1 cellular context compared by ENCODE assay signal in genomic region chr7:141014523-141015395, GRCh38.
A peak's percentile ranks its signal among the peaks of the same experiment; 100 is the strongest.
TF ChIP-seq lines count a peak whose summit lies in the region.

Gene MRPS33, minus strand, starts transcription at chr7:141014952. Its CDS starts 4,319 bp downstream, at chr7:141010633.

TF ChIP-seq in HepG2, 621 proteins besides CTCF, POLR2A, EP300 and RAD21 (continued from another document and continues in another):
- TF ChIP-seq ZNF784 (CRISPR knock-in tag; IDR thresholded peaks at IDR 0.05; ENCODE audit: borderline replicate concordance): peak; percentile 65; the same call in 1 of the 2 replicates
- no peak; the same call in 1 of the 2 replicates for TF ChIP-seq FOXC1 (CRISPR knock-in tag; IDR thresholded peaks at IDR 0.05; ENCODE audit: borderline replicate concordance)
- no peak for TF ChIP-seq RARG (CRISPR knock-in tag; IDR thresholded peaks at IDR 0.05; ENCODE audit: low read depth)
- peak; percentile 85; the same call in 1 of the 2 replicates for TF ChIP-seq ZNF558 (CRISPR knock-in tag; IDR thresholded peaks at IDR 0.05; ENCODE audit: borderline replicate concordance)
- TF ChIP-seq ZNF777 (CRISPR knock-in tag; IDR thresholded peaks at IDR 0.05): peak; percentile 58; the same call in 1 of the 2 replicates
- no peak for TF ChIP-seq ZNF121 (CRISPR knock-in tag; IDR thresholded peaks at IDR 0.05)
- TF ChIP-seq ZBTB1 (CRISPR knock-in tag; IDR thresholded peaks at IDR 0.05; ENCODE audit: borderline replicate concordance): no peak
- TF ChIP-seq ZNF589 (CRISPR knock-in tag; conservative IDR thresholded peaks at IDR 0.05): no peak
- peak; percentile 85; the same call in 1 of the 2 replicates for TF ChIP-seq KDM4B (CRISPR knock-in tag; IDR thresholded peaks at IDR 0.05)
- TF ChIP-seq ZNF646 (CRISPR knock-in tag; IDR thresholded peaks at IDR 0.05): no peak
- no peak for TF ChIP-seq ZNF672 (CRISPR knock-in tag; IDR thresholded peaks at IDR 0.05)
- TF ChIP-seq RFX5 (IDR thresholded peaks at IDR 0.05; ENCODE audit: low read depth, low read length): 0 out of 2 replicates have a peak, but pooled peaks have one; percentile 53
- TF ChIP-seq ARID5B (CRISPR knock-in tag; IDR thresholded peaks at IDR 0.05): peak; percentile 67
- TF ChIP-seq HNRNPK (IDR thresholded peaks at IDR 0.05; ENCODE audit: low read depth, low read length, poor library complexity, severe bottlenecking): peak; percentile 63
- peak; percentile 86; the same call in 1 of the 2 replicates for TF ChIP-seq SMAD1 (CRISPR knock-in tag; IDR thresholded peaks at IDR 0.05; ENCODE audit: borderline replicate concordance, low read depth)
- 0 out of 2 replicates have a peak, but pooled peaks have one; percentile 30 for TF ChIP-seq ZNF414 (CRISPR knock-in tag; IDR thresholded peaks at IDR 0.05)
- peak; percentile 91 for TF ChIP-seq ZFX (CRISPR knock-in tag; IDR thresholded peaks at IDR 0.05; ENCODE audit: low read depth)
- peak; percentile 95 for TF ChIP-seq SPEN (CRISPR knock-in tag; IDR thresholded peaks at IDR 0.05; ENCODE audit: low read depth)
- TF ChIP-seq ZNF513 (CRISPR knock-in tag; conservative IDR thresholded peaks at IDR 0.05): 0 out of 2 replicates have a peak, but pooled peaks have one; percentile 56
- TF ChIP-seq ZNF503 (CRISPR knock-in tag; IDR thresholded peaks at IDR 0.05): peak; percentile 63; the same call in 1 of the 2 replicates
- 0 out of 2 replicates have a peak, but pooled peaks have one; percentile 48 for TF ChIP-seq ARID3A (IDR thresholded peaks at IDR 0.05; ENCODE audit: low read depth, low read length)
- TF ChIP-seq TMF1 (CRISPR knock-in tag; IDR thresholded peaks at IDR 0.05; ENCODE audit: low read depth): peak; percentile 65; the same call in 1 of the 2 replicates
- TF ChIP-seq KDM3A (CRISPR knock-in tag; IDR thresholded peaks at IDR 0.05; ENCODE audit: low read depth): peak; percentile 86
- no peak for TF ChIP-seq ATF7 (IDR thresholded peaks at IDR 0.05)
- 0 out of 2 replicates have a peak, but pooled peaks have one; percentile 23 for TF ChIP-seq ATF7 (CRISPR knock-in tag; IDR thresholded peaks at IDR 0.05)
- no peak for TF ChIP-seq PRPF4 (IDR thresholded peaks at IDR 0.05; ENCODE audit: low read depth, low read length, poor library complexity, severe bottlenecking)
- TF ChIP-seq GATAD1 (CRISPR knock-in tag; IDR thresholded peaks at IDR 0.05): peak; percentile 94
- 0 out of 2 replicates have a peak, but pooled peaks have one; percentile 36 for TF ChIP-seq MAZ (IDR thresholded peaks at IDR 0.05; ENCODE audit: borderline replicate concordance, low read depth, low read length)
- TF ChIP-seq MAZ (CRISPR knock-in tag; IDR thresholded peaks at IDR 0.05; ENCODE audit: low read depth): peak; percentile 73; the same call in 1 of the 2 replicates
- TF ChIP-seq SP2 (CRISPR knock-in tag; IDR thresholded peaks at IDR 0.05): peak; percentile 89
- 0 out of 2 replicates have a peak, but pooled peaks have one; percentile 55 for TF ChIP-seq ZSCAN29 (CRISPR knock-in tag; conservative IDR thresholded peaks at IDR 0.05)
- TF ChIP-seq ZNF383 (CRISPR knock-in tag; IDR thresholded peaks at IDR 0.05; ENCODE audit: borderline replicate concordance): no peak
- 0 out of 2 replicates have a peak, but pooled peaks have one; percentile 9 for TF ChIP-seq NCOA2 (CRISPR knock-in tag; IDR thresholded peaks at IDR 0.05)
- no peak; the same call in 1 of the 2 replicates for TF ChIP-seq ZNF280B (CRISPR knock-in tag; IDR thresholded peaks at IDR 0.05; ENCODE audit: borderline replicate concordance)
- TF ChIP-seq SALL2 (CRISPR knock-in tag; IDR thresholded peaks at IDR 0.05): 0 out of 2 replicates have a peak, but pooled peaks have one; percentile 82
- peak; percentile 64; the same call in 1 of the 2 replicates for TF ChIP-seq AHR (CRISPR knock-in tag; IDR thresholded peaks at IDR 0.05)
- peak; percentile 81; the same call in 1 of the 2 replicates for TF ChIP-seq ZNF580 (CRISPR knock-in tag; IDR thresholded peaks at IDR 0.05; ENCODE audit: borderline replicate concordance, low read depth)
- peak; percentile 97 for TF ChIP-seq REPIN1 (CRISPR knock-in tag; IDR thresholded peaks at IDR 0.05; ENCODE audit: borderline replicate concordance, low read depth)
- TF ChIP-seq GTF2F1 (IDR thresholded peaks at IDR 0.05; ENCODE audit: low read length): no peak
- TF ChIP-seq ZNF530 (CRISPR knock-in tag; IDR thresholded peaks at IDR 0.05; ENCODE audit: low read depth): no peak
- TF ChIP-seq NR2C2 (CRISPR knock-in tag; IDR thresholded peaks at IDR 0.05; ENCODE audit: borderline replicate concordance): peak; percentile 91
- no peak for TF ChIP-seq ZFP62 (CRISPR knock-in tag; IDR thresholded peaks at IDR 0.05)
- no peak for TF ChIP-seq RFX3 (CRISPR knock-in tag; IDR thresholded peaks at IDR 0.05)
